In genomic region chr3:51581529-51581928, GRCh38 we compare ENCODE assay signal across 13 cellular contexts.
DNase-seq lines count a peak whose midpoint lies in the region; TF ChIP-seq lines count a peak whose summit lies in the region.
"Had no signal": no experiment of that assay in that cellular context is flagged by ENCODE, and none has a peak within 500 bp of the region (broad histone marks: within the 10 kb centered on the region; RNA-seq: fewer than 3 reads in every experiment).

No MANE protein-coding gene starts in this region.

- peaks cover 3% of the 10 kb centered on the region for H3K27me3 Mint-ChIP-seq in nephron progenitor cell (ENCODE audit: low read depth, poor library complexity)
- H3K27me3 Mint-ChIP-seq: naive thymus-derived CD8-positive, alpha-beta T cell had no signal

- H3K9me3 Mint-ChIP-seq in nephron progenitor cell = peaks cover 24% of the 10 kb centered on the region
- H3K9me3 Mint-ChIP-seq: naive thymus-derived CD8-positive, alpha-beta T cell had no signal

- peak in 2 of 3 experiments; percentile 4 to 76 for DNase-seq in NCI-H1417 (lab: John Stamatoyannopoulos, UW)
- DNase-seq in NCI-H1417 treated with DMSO at 0.1 percent for 48 hours (lab: John Stamatoyannopoulos, UW) = no peak
- peak; percentile 51 for DNase-seq in NCI-H748 (lab: John Stamatoyannopoulos, UW; ENCODE audit: unreplicated experiment)
- peak; percentile 55 for DNase-seq in choroid plexus epithelial cell (ENCODE audit: low read depth)
- DNase-seq in nephron progenitor cell = no peak
- no peak for DNase-seq in hypothalamus (lab: John Stamatoyannopoulos, UW)
- DNase-seq in GM10248 (ENCODE audit: extremely low spot score) = no peak
- DNase-seq in middle frontal gyrus (ENCODE audit: extremely low spot score, low spot score) = no peak
- DNase-seq: activated gamma-delta T cell treated with Interleukin-2 at 50 U/mL for 16 hours; naive thymus-derived CD8-positive, alpha-beta T cell; NCI-H2081 treated with DMSO at 0.1 percent for 48 hours; SHP77 treated with DMSO at 0.1 percent for 48 hours had no signal

- CTCF ChIA-PET in GM10248 (lab: Yijun Ruan, JAX) = interaction anchor here (0.9 to 2.2 kb wide), 3 partner anchors 14 to 79 kb away, joined by 3 to 9 read pairs (median 6); no protein-coding TSS in a partner anchor

- no peak overlapping the region for H3K4me3 ChIP-seq in choroid plexus epithelial cell (ENCODE audit: low read depth, low read length)
- H3K4me3 ChIP-seq: A549 had no signal

- H3K36me3 Mint-ChIP-seq in nephron progenitor cell (ENCODE audit: low read depth) = peaks cover 60% of the 10 kb centered on the region

- TF ChIP-seq CTCF in choroid plexus epithelial cell (conservative IDR thresholded peaks at IDR 0.05; ENCODE audit: low read depth, low read length) (no peak), nephron progenitor cell (IDR thresholded peaks at IDR 0.05) (no peak), GM10248 (IDR thresholded peaks at IDR 0.05; ENCODE audit: control extremely low read depth, extremely low read depth, low read depth, missing control alignments) (no peak)

- peak overlapping the region; percentile 97 for H3K27ac Mint-ChIP-seq in nephron progenitor cell

- no peak overlapping the region for H3K4me3 Mint-ChIP-seq in nephron progenitor cell
- H3K4me3 Mint-ChIP-seq: naive thymus-derived CD8-positive, alpha-beta T cell had no signal

- POLR2A ChIA-PET in GM10248 (lab: Yijun Ruan, JAX) = no interaction called here

- peaks cover 12% of the 10 kb centered on the region for H3K4me1 Mint-ChIP-seq in nephron progenitor cell

Comparison
In these comparisons a context has a peak if more than half of its experiments do, and no peak if none do; other contexts are left out.
1. DNase-seq: peak in NCI-H1417 (2 of 3), NCI-H748 (single experiment) and choroid plexus epithelial cell (single experiment); none in NCI-H1417 treated with DMSO at 0.1 percent for 48 hours (single experiment), nephron progenitor cell (single experiment), hypothalamus (0 of 51), GM10248 (single experiment) and middle frontal gyrus (single experiment).